In genomic region chr7:4784799-4785198, GRCh38 we compare ENCODE assay signal across 21 cellular contexts. TPM values are rescaled to one million over a fixed set of nuclear protein-coding genes. Genes with fewer than 3 reads are reported as not detected.
DNase-seq lines count a peak whose midpoint lies in the region; ATAC-seq, FAIRE-seq and TF ChIP-seq lines count a peak whose summit lies in the region.
"Had no signal": no experiment of that assay in that cellular context is flagged by ENCODE, and none has a peak within 500 bp of the region (broad histone marks: within the 10 kb centered on the region; RNA-seq: fewer than 3 reads in every experiment).

No MANE protein-coding gene starts in this region.

- no peak for ATAC-seq in HepG2
- no peak for ATAC-seq in right lobe of liver
- peak; percentile 67 to 85 for ATAC-seq in left cardiac atrium
- ATAC-seq in stimulated activated naive CD8-positive, alpha-beta T cell treated with anti-CD3 and anti-CD28 coated beads, Interleukin-15, Interleukin-2, amounts not matched to agents 100 U/mL and 50 U/mL, for 24 hours: no peak
- no peak for ATAC-seq in GM21360 (IDR thresholded peaks at IDR 0.05; ENCODE audit: unreplicated experiment)
- ATAC-seq: CD8-positive, alpha-beta T cell; GM12878; GM23338 had no signal

- peaks cover 7% of the 10 kb centered on the region for H3K79me1 ChIP-seq in neuronal stem cell (ENCODE audit: low read depth, low read length)

- TF ChIP-seq EP300 in HepG2 (IDR thresholded peaks at IDR 0.05; ENCODE audit: low read depth in 2 of 2, low read length in 2 of 2): no peak
- TF ChIP-seq EP300 in HepG2 (CRISPR knock-in tag; IDR thresholded peaks at IDR 0.05; ENCODE audit: borderline replicate concordance): no peak

- no peaks in the 10 kb centered on the region for H3K9me3 ChIP-seq in HepG2 (ENCODE audit: low read length)
- H3K9me3 ChIP-seq in right lobe of liver: no peaks in the 10 kb centered on the region
- H3K9me3 ChIP-seq in neuronal stem cell (replicated peaks in 1 of 2; ENCODE audit: control insufficient read depth in 2 of 2, insufficient read depth in 1 of 2, low read depth in 1 of 2, low read length in 2 of 2): no peaks in the 10 kb centered on the region
- H3K9me3 ChIP-seq: BLaER1 treated with 17β-estradiol and CSF1 and Interleukin-3, amounts not matched to agents 10 nM and 100 nM had no signal

- no peak for TF ChIP-seq RAD21 in HepG2 (CRISPR knock-in tag; IDR thresholded peaks at IDR 0.05)

- FAIRE-seq in HepG2 (lab: Jason Lieb, UNC): no peak
- FAIRE-seq: GM12878, GM19239, H54 had no signal

- H2AFZ ChIP-seq in HepG2 (ENCODE audit: low read length) (no peak overlapping the region), neuronal stem cell (ENCODE audit: low read length) (no peak overlapping the region)
- H2AFZ ChIP-seq: GM23338 had no signal

- intact Hi-C loops in HepG2 (cut with micrococcal nuclease; ENCODE audit: unreplicated experiment) (no loop called here), right lobe of liver (cut with DNase I) (no loop called here), left cardiac atrium (cut with DNase I) (no loop called here)

- H3K14ac ChIP-seq in neuronal stem cell (ENCODE audit: low read length): no peak overlapping the region

- H2BK15ac ChIP-seq in neuronal stem cell (ENCODE audit: low read length): no peak overlapping the region

- no peak overlapping the region for H3K18ac ChIP-seq in neuronal stem cell (ENCODE audit: low read length)

- H2BK120ac ChIP-seq in neuronal stem cell (ENCODE audit: low read depth, low read length): no peak overlapping the region

- no peak overlapping the region for H4K91ac ChIP-seq in neuronal stem cell (ENCODE audit: low read depth, low read length, poor library complexity)

- TF ChIP-seq POLR2A in HepG2 (IDR thresholded peaks at IDR 0.05; ENCODE audit: insufficient read depth in 1 of 2, low read depth in 2 of 2, low read length in 2 of 2) (no peak), right lobe of liver (IDR thresholded peaks at IDR 0.05) (no peak)

- no peaks in the 10 kb centered on the region for H4K20me1 ChIP-seq in HepG2 (ENCODE audit: insufficient read depth, low read length)

- no peak for DNase-seq in HepG2 (ENCODE audit: low spot score)
- DNase-seq in right lobe of liver: no peak
- DNase-seq in left cardiac atrium: peak; percentile 55
- no peak for DNase-seq in neuronal stem cell (ENCODE audit: low spot score)
- no peak for DNase-seq in stimulated activated naive CD8-positive, alpha-beta T cell treated with anti-CD3 and anti-CD28 coated beads, Interleukin-15, Interleukin-2, amounts not matched to agents 100 U/mL and 50 U/mL, for 24 hours
- DNase-seq in stimulated activated CD4-positive, alpha-beta T cell treated with anti-CD3 and anti-CD28 coated beads, Interleukin-4, amount 100 ng/mL, for 4 hours: no peak
- DNase-seq: COR-L47, DMS 273 treated with DMSO at 0.1 percent for 48 hours, DMS53, DND-41, EL, HCEC 1CT, IMR-90 had no signal

- 97% methylated on average over 15 of the region's 19 CpGs for WGBS in HepG2 (ENCODE audit: low lambda C conversion rate)
- WGBS in right lobe of liver (ENCODE audit: insufficient coverage, low coverage, low lambda C conversion rate, missing lambda C conversion rate): no CpG with 5 or more reads among the region's 19 CpGs
- no CpG with 5 or more reads among the region's 19 CpGs for WGBS in neuronal stem cell (ENCODE audit: extremely low coverage in 2 of 2, insufficient read length in 2 of 2, insufficient replicate concordance in 1 of 2), 2 donors

- no peak overlapping the region for H4K8ac ChIP-seq in neuronal stem cell (ENCODE audit: low read depth, low read length)

- H3K27ac ChIP-seq in HepG2 (ENCODE audit: extremely low read length, insufficient read depth, low read length) (no peak overlapping the region), right lobe of liver (no peak overlapping the region), neuronal stem cell (replicated peaks; ENCODE audit: low read length) (no peak overlapping the region)
- H3K27ac ChIP-seq: HL-60 had no signal

- no peak overlapping the region for H2BK5ac ChIP-seq in neuronal stem cell (ENCODE audit: low read length)

- H3K9ac ChIP-seq in HepG2 (ENCODE audit: insufficient read depth, low read depth, low read length): no peak overlapping the region
- H3K9ac ChIP-seq in neuronal stem cell (ENCODE audit: low read depth, low read length, poor library complexity): no peak overlapping the region

- no peak overlapping the region for H3K4me2 ChIP-seq in HepG2 (ENCODE audit: low read depth, low read length)
- peak overlapping the region; percentile 11 for H3K4me2 ChIP-seq in neuronal stem cell (ENCODE audit: insufficient read depth, low read length, poor library complexity, severe bottlenecking)
- H3K4me2 ChIP-seq: GM23338 had no signal

- peak overlapping the region; percentile 31 for H3K23ac ChIP-seq in neuronal stem cell (ENCODE audit: low read depth, low read length, poor library complexity)

- no peaks in the 10 kb centered on the region for H3K79me2 ChIP-seq in HepG2 (ENCODE audit: insufficient read depth, low read length)

- no TSS peak for BruUV-seq in HepG2 (replicated peaks; lab: Mats Ljungman, UMichigan)

- POLR2A ChIA-PET in HepG2 (lab: Yijun Ruan, JAX): interaction anchor here (2.0 kb wide), 1 partner anchor 9 kb away, joined by 8 read pairs; the partner anchor contains the start of gene AP5Z1

- TF ChIP-seq CTCF in HepG2 (CRISPR knock-in tag; IDR thresholded peaks at IDR 0.05) (no peak), right lobe of liver (IDR thresholded peaks at IDR 0.05) (no peak)

- H3K4ac ChIP-seq in neuronal stem cell (ENCODE audit: low read length): no peak overlapping the region

- CTCF ChIA-PET in HepG2 (lab: Yijun Ruan, JAX; ENCODE audit: low intra/inter-chr PET ratio, low total read pairs): no interaction called here

- H3K4me1 ChIP-seq in HepG2 (ENCODE audit: insufficient read depth, low read length): no peaks in the 10 kb centered on the region
- no peaks in the 10 kb centered on the region for H3K4me1 ChIP-seq in right lobe of liver
- no peaks in the 10 kb centered on the region for H3K4me1 ChIP-seq in neuronal stem cell (ENCODE audit: control insufficient read depth in 2 of 2, insufficient read depth in 1 of 2, low read depth in 1 of 2, low read length in 2 of 2)

- H3K36me3 ChIP-seq in HepG2 (replicated peaks in 1 of 2; ENCODE audit: control insufficient read depth in 1 of 2, insufficient read depth in 2 of 2, low read length in 2 of 2): peaks cover 21 to 39% of the 10 kb centered on the region in 2 experiments; a peak in 4 of 5 replicates
- H3K36me3 ChIP-seq in right lobe of liver: peaks cover 3 to 77% (median 24%) of the 10 kb centered on the region in 4 donors
- peaks cover 16 to 66% of the 10 kb centered on the region in 2 donors for H3K36me3 ChIP-seq in neuronal stem cell (replicated peaks in 1 of 2; ENCODE audit: control insufficient read depth in 2 of 2, insufficient read depth in 2 of 2, low read length in 2 of 2)

- no peak overlapping the region for H2BK12ac ChIP-seq in neuronal stem cell (ENCODE audit: low read length)

- in situ Hi-C loops in HepG2 (cut with HindIII; ENCODE audit: extremely low pct_ligation_motif_present, low pct_unique_long_range_greater_than_20kb): no loop called here

- H3K4me3 ChIP-seq in HepG2 (replicated peaks in 1 of 3; ENCODE audit: insufficient read depth in 1 of 3, low read depth in 2 of 3, low read length in 3 of 3): no peak overlapping the region
- H3K4me3 ChIP-seq in right lobe of liver: no peak overlapping the region
- no peak overlapping the region for H3K4me3 ChIP-seq in neuronal stem cell (ENCODE audit: low read length in 2 of 2)
- H3K4me3 ChIP-seq: BLaER1 treated with 17β-estradiol and CSF1 and Interleukin-3, amounts not matched to agents 10 nM and 100 nM; GM12878; GM23338 had no signal

- no peak overlapping the region for H2AK5ac ChIP-seq in neuronal stem cell (ENCODE audit: low read depth, low read length)

- H3K27me3 ChIP-seq in HepG2 (ENCODE audit: control insufficient read depth in 1 of 2, insufficient read depth in 2 of 2, low read length in 2 of 2): no peaks in the 10 kb centered on the region
- H3K27me3 ChIP-seq in right lobe of liver: no peaks in the 10 kb centered on the region
- H3K27me3 ChIP-seq in neuronal stem cell (ENCODE audit: control insufficient read depth in 3 of 3, insufficient read depth in 3 of 3, low read depth in 1 of 3, low read length in 3 of 3): no peaks in the 10 kb centered on the region
- H3K27me3 ChIP-seq: BLaER1 treated with 17β-estradiol and CSF1 and Interleukin-3, amounts not matched to agents 10 nM and 100 nM had no signal

RNA-seq across cellular contexts. Expression of gene AP5Z1, which starts 9.4 kb away (rescaled TPM):
- 7.4 and 15.1 TPM in 2 replicates for total RNA-seq in HepG2 (2016; rRNA removed; fragmentation: Illumina TruSeq; extraction: Trizol)
- 3.5 and 6.4 TPM in 2 replicates for total RNA-seq in HepG2 (2016; cell fraction: cytosol; rRNA removed; fragmentation: Illumina TruSeq; extraction: Trizol; ENCODE audit: low read depth)
- 7.5 and 15.3 TPM in 2 replicates for total RNA-seq in HepG2 (2016; cell fraction: insoluble cytoplasmic fraction; rRNA removed; fragmentation: Illumina TruSeq; extraction: Trizol)
- 4.1 and 5.0 TPM in 2 replicates for total RNA-seq in HepG2 (2016; cell fraction: membrane; rRNA removed; fragmentation: Illumina TruSeq; extraction: Trizol)
- 18.0 and 18.9 TPM in 2 replicates for total RNA-seq in HepG2 (2016; cell fraction: nucleus; rRNA removed; fragmentation: Illumina TruSeq; extraction: Trizol)
- 9.3 and 16.0 TPM in 2 replicates for polyA plus RNA-seq in HepG2 (2011; rRNA removed)
- 3.8 and 7.7 TPM in 2 replicates for polyA plus RNA-seq in HepG2 (2011; cell fraction: cytosol; rRNA removed)
- 83.4 and 101 TPM in 2 replicates for polyA plus RNA-seq in HepG2 (2011; cell fraction: nucleus; rRNA removed)
- 5.9 and 7.4 TPM in 2 replicates for polyA plus RNA-seq in HepG2 (2012)
- polyA plus RNA-seq in HepG2 (2016; cell fraction: cytosol; fragmentation: Illumina TruSeq; extraction: Trizol; ENCODE audit: low read depth): 1.8 and 2.1 TPM in 2 replicates
- 7.7 and 9.3 TPM in 2 replicates for polyA plus RNA-seq in HepG2 (2016; cell fraction: insoluble cytoplasmic fraction; fragmentation: Illumina TruSeq; extraction: Trizol; ENCODE audit: low read depth)
- 3.1 and 4.0 TPM in 2 replicates for polyA plus RNA-seq in HepG2 (2016; cell fraction: membrane; fragmentation: Illumina TruSeq; extraction: Trizol; ENCODE audit: low read depth)
- polyA plus RNA-seq in HepG2 (2016; cell fraction: nucleus; fragmentation: Illumina TruSeq; extraction: Trizol; ENCODE audit: insufficient read depth, low read depth): 42.6 and 43.4 TPM in 2 replicates
- 14.8 and 17.9 TPM in 2 replicates for polyA minus RNA-seq in HepG2 (2011; rRNA and poly(A)+ RNA removed; ENCODE audit: low replicate concordance)
- 6.2 and 7.0 TPM in 2 replicates for polyA minus RNA-seq in HepG2 (2011; cell fraction: cytosol; rRNA and poly(A)+ RNA removed)
- polyA minus RNA-seq in HepG2 (2011; cell fraction: nucleus; rRNA and poly(A)+ RNA removed): 28.0 and 28.3 TPM in 2 replicates
- total RNA-seq in right lobe of liver: 10 to 100 TPM in 5 of 6 experiments, 1 to 10 TPM in 1; 9.7 to 23.6 (median 14.2) TPM
- 10 to 100 TPM; 14.0 to 18.8 TPM for total RNA-seq in left cardiac atrium
- 6.0 TPM for polyA plus RNA-seq in neuronal stem cell (2013, experiment 1 of 2)
- 6.1 TPM for polyA plus RNA-seq in neuronal stem cell (2013, experiment 2 of 2)

Comparison
In these comparisons a context has a peak if more than half of its experiments do, and no peak if none do; other contexts are left out.
1. ATAC-seq: peak in left cardiac atrium (2 of 2); none in HepG2 (single experiment), right lobe of liver (0 of 4), stimulated activated naive CD8-positive, alpha-beta T cell treated with anti-CD3 and anti-CD28 coated beads, Interleukin-15, Interleukin-2, amounts not matched to agents 100 U/mL and 50 U/mL, for 24 hours (single experiment) and GM21360 (single experiment).